ENCODE assay signal across 26 cellular contexts in genomic region chr9:132001550-132001949, GRCh38.
DNase-seq lines count a peak whose midpoint lies in the region; ATAC-seq, FAIRE-seq and TF ChIP-seq lines count a peak whose summit lies in the region.
"Had no signal": no experiment of that assay in that cellular context is flagged by ENCODE, and none has a peak within 500 bp of the region (broad histone marks: within the 10 kb centered on the region; RNA-seq: fewer than 3 reads in every experiment).

No MANE protein-coding gene starts in this region.

- H3K4me1 Mint-ChIP-seq in GM23338, result peaks cover 50% of the 10 kb centered on the region

- H3K79me2 ChIP-seq in GM23338 (replicated peaks; ENCODE audit: insufficient read depth), result peaks cover 20% of the 10 kb centered on the region; the same call in 1 of the 2 replicates

- H3F3A ChIP-seq in GM23338 (replicated peaks; ENCODE audit: low read depth), result no peaks in the 10 kb centered on the region

- WGBS in HUES64, result 96% methylated on average over 4 of the region's 4 CpGs

- no peak for FAIRE-seq in GM19239 (lab: Jason Lieb, UNC)
- FAIRE-seq: A204.1, H54, HepG2, HTR-8/SVneo had no signal

- H3K9me2 ChIP-seq in GM23338 (ENCODE audit: insufficient read depth), result no peaks in the 10 kb centered on the region

- no peak overlapping the region for H3K4me3 ChIP-seq in GM23338
- no peak overlapping the region for H3K4me3 ChIP-seq in HUES64 (ENCODE audit: low read length)
- H3K4me3 ChIP-seq in fibroblast of pulmonary artery (replicated peaks; ENCODE audit: low read depth, low read length), result no peak overlapping the region
- H3K4me3 ChIP-seq: GM23248 had no signal

- no peaks in the 10 kb centered on the region; the same call in 1 of the 2 replicates for H4K20me1 ChIP-seq in GM23338 (replicated peaks; ENCODE audit: insufficient read depth)

- peaks cover 8% of the 10 kb centered on the region; the same call in 2 of the 3 replicates for H3K36me3 Mint-ChIP-seq in GM23338 (ENCODE audit: low read depth)

- H2AFZ ChIP-seq in GM23338, result no peak overlapping the region
- H2AFZ ChIP-seq: GM23248 had no signal

- TF ChIP-seq CTCF in GM23338 (conservative IDR thresholded peaks at IDR 0.05; ENCODE audit: low read depth in 2 of 2) (no peak), fibroblast of pulmonary artery (IDR thresholded peaks at IDR 0.05; ENCODE audit: low read length, missing control alignments) (no peak)

- H3K4me2 ChIP-seq in GM23338, result no peak overlapping the region

- H3K27me3 Mint-ChIP-seq in GM23338 (ENCODE audit: insufficient read depth, low read depth, poor library complexity), result no peaks in the 10 kb centered on the region
- H3K27me3 Mint-ChIP-seq: CD4-positive, CD25-positive, alpha-beta regulatory T cell had no signal

- H3K27ac ChIP-seq in GM23338 (ENCODE audit: low read depth), result no peak overlapping the region
- peak overlapping the region; percentile 81; the same call in 1 of the 2 replicates for H3K27ac ChIP-seq in HUES64 (ENCODE audit: low read depth, low read length)
- H3K27ac ChIP-seq: GM23248, HL-60 had no signal

- H3K9me3 ChIP-seq in HUES64 (ENCODE audit: insufficient read depth, low read depth, low read length), result no peaks in the 10 kb centered on the region
- H3K9me3 ChIP-seq: BE2C had no signal

- H3K27me3 ChIP-seq in GM23338 (ENCODE audit: insufficient read depth), result no peaks in the 10 kb centered on the region
- H3K27me3 ChIP-seq in HUES64 (ENCODE audit: insufficient read depth, low read length), result no peaks in the 10 kb centered on the region
- H3K27me3 ChIP-seq: BE2C had no signal

- H3K9ac ChIP-seq in HUES64 (ENCODE audit: low read depth, low read length), result no peak overlapping the region
- H3K9ac ChIP-seq: GM23248 had no signal

- H3K4me1 ChIP-seq in GM23338 (ENCODE audit: insufficient read depth) (peaks cover 37% of the 10 kb centered on the region), HUES64 (ENCODE audit: insufficient read depth, low read length) (peaks cover 42% of the 10 kb centered on the region)

- peak overlapping the region; percentile 58 for H3K27ac Mint-ChIP-seq in GM23338
- H3K27ac Mint-ChIP-seq: CD4-positive, CD25-positive, alpha-beta regulatory T cell had no signal

- no peak for ATAC-seq in GM23338
- no peak for ATAC-seq in HG02970 (IDR thresholded peaks at IDR 0.05; ENCODE audit: low FRiP score, unreplicated experiment)
- ATAC-seq in GM21737 (IDR thresholded peaks at IDR 0.05; ENCODE audit: unreplicated experiment), result no peak
- ATAC-seq: HepG2 had no signal

- H3K9me3 Mint-ChIP-seq in GM23338, result no peaks in the 10 kb centered on the region; the same call in 2 of the 3 replicates
- H3K9me3 Mint-ChIP-seq: CD4-positive, CD25-positive, alpha-beta regulatory T cell; CD8-positive, alpha-beta memory T cell had no signal

- peak; percentile 29 for DNase-seq in EL
- DNase-seq in GM23338 (ENCODE audit: low spot score), result no peak
- DNase-seq in fibroblast of pulmonary artery (ENCODE audit: low read depth), result peak; percentile 38
- no peak for DNase-seq in stimulated activated naive CD4-positive, alpha-beta T cell treated with Interleukin-2 at 50 U/mL for 16 hours (lab: John Stamatoyannopoulos, UW)
- DNase-seq in GM19239 (ENCODE audit: insufficient read length, low spot score), result no peak
- DNase-seq: ACHN; BE2C; C1 segment of cervical spinal cord; CD8-positive, alpha-beta memory T cell; COR-L47; DMS 273 treated with DMSO at 0.1 percent for 48 hours; DMS53; DND-41; GF-D8; GM23248; Kasumi-1; KG1 had no signal

- H3K4me3 Mint-ChIP-seq in GM23338, result no peak overlapping the region
- H3K4me3 Mint-ChIP-seq: CD4-positive, CD25-positive, alpha-beta regulatory T cell; CD8-positive, alpha-beta memory T cell had no signal

- H3K36me3 ChIP-seq in GM23338 (ENCODE audit: insufficient read depth) (no peaks in the 10 kb centered on the region), HUES64 (ENCODE audit: insufficient read depth, low read length) (no peaks in the 10 kb centered on the region)
- H3K36me3 ChIP-seq: BE2C had no signal

TF ChIP-seq in GM23338, 12 proteins besides CTCF, POLR2A, EP300 and RAD21:
- no peak for TF ChIP-seq ZNF114 (CRISPR knock-in tag; IDR thresholded peaks at IDR 0.05)
- no peak for TF ChIP-seq JUNB (IDR thresholded peaks at IDR 0.05; ENCODE audit: unreplicated experiment)
- TF ChIP-seq NANOG (IDR thresholded peaks at IDR 0.05; ENCODE audit: borderline replicate concordance), result no peak

Comparison
In these comparisons a context has a peak if more than half of its experiments do, and no peak if none do; other contexts are left out.
1. DNase-seq: peak in EL (single experiment) and fibroblast of pulmonary artery (single experiment); none in GM23338 (single experiment), stimulated activated naive CD4-positive, alpha-beta T cell treated with Interleukin-2 at 50 U/mL for 16 hours (single experiment) and GM19239 (single experiment).